Comparison of ENCODE assay signal across 9 cellular contexts in the genomic region with DNA sequence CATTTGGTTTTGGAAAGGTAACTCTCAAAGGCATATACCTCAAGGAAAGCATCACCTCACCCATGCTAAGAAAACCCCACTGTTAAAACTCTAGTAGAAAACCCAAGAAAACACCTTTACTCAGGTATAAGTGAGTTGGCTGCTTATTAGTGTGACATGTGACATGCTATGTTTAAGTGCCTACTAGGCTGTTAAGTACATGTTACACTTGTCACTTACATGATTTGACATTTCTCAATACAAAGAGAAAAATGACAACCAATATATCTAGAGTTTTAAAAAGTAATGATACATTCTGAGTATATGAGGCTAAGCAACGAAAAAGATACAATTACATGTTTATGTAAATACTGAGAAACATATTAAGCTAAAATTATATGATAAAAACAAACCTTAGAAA.
"Had no signal": no experiment of that assay in that cellular context is flagged by ENCODE, and none has a peak within 500 bp of the region (broad histone marks: within the 10 kb centered on the region; RNA-seq: fewer than 3 reads in every experiment).

No MANE protein-coding gene starts in this region.

- H3K9me3 ChIP-seq: HAP-1 had no signal

- DNase-seq: GM23248, GOT3, H7, H9, HCEC 1CT, HFFc6 had no signal

- H3K4me1 ChIP-seq: HAP-1 had no signal

- H3K36me3 ChIP-seq: HAP-1 had no signal

- H3K27ac ChIP-seq: GM23248 had no signal

- H3K4me3 ChIP-seq: GM23248, GM23338, HAP-1 had no signal

- H3K9ac ChIP-seq: GM23248 had no signal

- ATAC-seq: GM23338, HCT116 had no signal

- H2AFZ ChIP-seq: GM23248, GM23338 had no signal

- H3K4me2 ChIP-seq: GM23338 had no signal
